Comparison of ENCODE assay signal across 2 cellular contexts in the genomic region with DNA sequence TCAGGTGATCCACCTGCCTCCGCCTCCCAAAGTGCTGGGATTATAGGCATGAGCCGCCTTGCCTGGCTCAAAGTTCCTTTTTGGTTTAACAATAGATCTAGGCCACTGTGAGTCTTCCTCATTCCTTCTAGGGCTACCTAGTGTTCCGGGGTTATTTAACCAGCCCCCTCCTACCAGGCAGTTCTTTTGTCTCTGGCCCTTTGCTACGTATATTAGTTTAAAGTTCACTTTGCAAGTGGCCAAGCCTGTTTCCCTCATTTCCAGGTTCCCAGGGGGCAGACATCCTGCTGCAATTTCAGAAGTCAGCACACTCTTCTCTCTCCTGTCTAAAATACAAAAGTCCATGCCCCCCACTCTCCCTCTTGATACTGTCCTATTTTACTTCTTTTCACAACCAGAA. TPM values are rescaled to one million over a fixed set of nuclear protein-coding genes. Genes with fewer than 3 reads are reported as not detected.
"Had no signal": no experiment of that assay in that cellular context is flagged by ENCODE, and none has a peak within 500 bp of the region (broad histone marks: within the 10 kb centered on the region; RNA-seq: fewer than 3 reads in every experiment).

No MANE protein-coding gene starts in this region.

RNA-seq across cellular contexts. Expression of gene ZP3, which starts 33.8 kb away (rescaled TPM):
- total RNA-seq: Right ventricle myocardium superior had no signal

RNA-seq across cellular contexts. Expression of gene UPK3B, which starts 51.8 kb away (rescaled TPM):
- polyA plus RNA-seq: SK-N-SH had no signal
